Comparison of ENCODE assay signal across 8 cellular contexts in the genomic region with DNA sequence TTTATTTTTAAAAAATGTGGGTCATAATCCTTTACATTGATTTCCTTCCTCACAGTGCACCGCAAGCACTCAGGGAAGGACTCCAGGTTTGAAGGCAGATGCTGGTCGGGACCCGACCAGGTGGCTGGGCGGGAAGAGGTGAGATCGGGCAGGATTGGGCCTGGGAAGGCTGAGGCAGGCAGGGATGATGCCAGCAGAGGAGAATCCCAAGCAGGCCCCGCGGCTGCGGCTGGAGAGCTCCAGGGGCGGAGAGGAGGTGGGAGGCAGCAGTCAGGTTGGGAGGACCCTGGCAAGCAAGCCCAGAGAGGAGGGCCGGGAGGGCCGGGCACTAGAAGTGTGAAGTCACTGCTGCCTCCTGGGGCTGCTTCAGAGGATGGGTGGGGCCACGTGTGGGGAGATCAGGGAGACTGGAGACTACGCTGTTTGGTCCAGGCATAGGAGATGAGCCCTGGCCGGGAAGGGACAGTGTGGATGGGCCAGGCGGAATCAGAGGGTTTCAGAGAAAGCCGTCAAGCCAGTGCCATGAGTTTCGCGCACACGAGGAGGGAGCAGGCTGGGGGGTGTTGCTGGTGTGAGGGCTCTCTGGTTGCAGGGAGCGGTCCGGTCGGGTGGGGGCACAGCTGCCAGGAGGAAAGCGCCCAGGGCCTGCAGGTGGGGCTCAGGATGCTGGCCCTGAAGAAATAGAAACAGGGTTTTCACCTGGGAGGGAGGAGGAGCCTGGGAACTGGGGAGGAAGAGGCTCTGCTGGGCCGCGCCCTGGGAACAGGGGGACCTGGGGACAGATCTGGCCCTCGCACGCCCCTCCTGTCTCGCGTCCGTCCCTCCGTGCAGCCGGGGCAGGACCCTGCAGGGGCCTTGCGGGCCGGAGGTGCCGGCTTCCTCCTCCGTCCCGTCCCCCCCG. TPM values are rescaled to one million over a fixed set of nuclear protein-coding genes. Genes with fewer than 3 reads are reported as not detected.
DNase-seq lines count a peak whose midpoint lies in the region; ATAC-seq, FAIRE-seq and TF ChIP-seq lines count a peak whose summit lies in the region.

No MANE protein-coding gene starts in this region.

- CTCF ChIA-PET in activated CD4-positive, alpha-beta memory T cell treated with anti-CD3 and anti-CD28 coated beads, Interleukin-2, amount 10 ng/mL, durations not matched to agents 7 days and 5 days (lab: Charles Lee) = no interaction called here

- peaks cover 0 to 31% (median 20%) of the 10 kb centered on the region in 4 donors for H3K4me1 ChIP-seq in sigmoid colon

- peak overlapping the region; percentile 57 to 79 (median 74) for H3K27ac ChIP-seq in sigmoid colon

- peak; percentile 54 for ATAC-seq in left ventricle myocardium superior
- no peak for ATAC-seq in HG03460 (IDR thresholded peaks at IDR 0.05; ENCODE audit: unreplicated experiment)

- H3K27me3 Mint-ChIP-seq in activated CD4-positive, alpha-beta memory T cell treated with anti-CD3 and anti-CD28 coated beads, Interleukin-2, amount 10 ng/mL, durations not matched to agents 7 days and 5 days = peaks cover 59% of the 10 kb centered on the region

- H3K9me3 ChIP-seq in sigmoid colon = peaks cover 0 to 4% (median 2%) of the 10 kb centered on the region in 4 donors

- TF ChIP-seq POLR2A in H54 (IDR thresholded peaks at IDR 0.05; ENCODE audit: low read depth, low read length) = peak; percentile 32; the same call in 1 of the 2 replicates
- no peak for TF ChIP-seq POLR2A in sigmoid colon (IDR thresholded peaks at IDR 0.05)

- no peaks in the 10 kb centered on the region for H3K27me3 ChIP-seq in sigmoid colon

- peaks cover 3% of the 10 kb centered on the region for H3K36me3 Mint-ChIP-seq in activated CD4-positive, alpha-beta memory T cell treated with anti-CD3 and anti-CD28 coated beads, Interleukin-2, amount 10 ng/mL, durations not matched to agents 7 days and 5 days (ENCODE audit: low read depth)

- H3K4me3 Mint-ChIP-seq in activated CD4-positive, alpha-beta memory T cell treated with anti-CD3 and anti-CD28 coated beads, Interleukin-2, amount 10 ng/mL, durations not matched to agents 7 days and 5 days = peak overlapping the region; percentile 45

- no peak for TF ChIP-seq EP300 in sigmoid colon (IDR thresholded peaks at IDR 0.05)

- no peak overlapping the region for H3K27ac Mint-ChIP-seq in activated CD4-positive, alpha-beta memory T cell treated with anti-CD3 and anti-CD28 coated beads, Interleukin-2, amount 10 ng/mL, durations not matched to agents 7 days and 5 days

- peaks cover 7% of the 10 kb centered on the region for H3K9me3 Mint-ChIP-seq in activated CD4-positive, alpha-beta memory T cell treated with anti-CD3 and anti-CD28 coated beads, Interleukin-2, amount 10 ng/mL, durations not matched to agents 7 days and 5 days

- 13 to 21% methylated on average over 38 of the region's 38 CpGs for WGBS in sigmoid colon, 2 donors

- H3K4me1 Mint-ChIP-seq in activated CD4-positive, alpha-beta memory T cell treated with anti-CD3 and anti-CD28 coated beads, Interleukin-2, amount 10 ng/mL, durations not matched to agents 7 days and 5 days = peaks cover 11% of the 10 kb centered on the region

- no peak for FAIRE-seq in H54 (lab: Jason Lieb, UNC)

- H3K36me3 ChIP-seq in sigmoid colon = no peaks in the 10 kb centered on the region

- no peak for TF ChIP-seq CTCF in sigmoid colon (IDR thresholded peaks at IDR 0.05)

- intact Hi-C loops in left ventricle myocardium superior (cut with micrococcal nuclease) = no loop called here
- intact Hi-C loops in sigmoid colon (cut with DNase I) = no loop called here

- H3K4me3 ChIP-seq in sigmoid colon = peak overlapping the region; percentile 22 to 68 (median 63)

- DNase-seq in H54 (ENCODE audit: insufficient read length, low spot score) (peak; percentile 60), left ventricle myocardium superior (peak; percentile 77), sigmoid colon (peak; percentile 89), SIG-M5 treated with dmso at 0.1 percent for 504 hours (lab: John Stamatoyannopoulos, UW; ENCODE audit: unreplicated experiment) (no peak), NCI-H187 (lab: John Stamatoyannopoulos, UW) (no peak), midbrain (lab: John Stamatoyannopoulos, UW) (no peak)
- DNase-seq in activated CD4-positive, alpha-beta memory T cell treated with anti-CD3 and anti-CD28 coated beads, Interleukin-2, amount 10 ng/mL, durations not matched to agents 7 days and 5 days = no peak

- POLR2A ChIA-PET in activated CD4-positive, alpha-beta memory T cell treated with anti-CD3 and anti-CD28 coated beads, Interleukin-2, amount 10 ng/mL, durations not matched to agents 7 days and 5 days (lab: Charles Lee) = no interaction called here

RNA-seq across cellular contexts. Expression of a gene that starts 0.9 kb away (rescaled TPM):
- 1 to 10 TPM; 2.2 to 3.9 TPM for total RNA-seq in activated CD4-positive, alpha-beta memory T cell treated with anti-CD3 and anti-CD28 coated beads, Interleukin-2, amount 10 ng/mL, durations not matched to agents 7 days and 5 days
- 52.4 TPM for total RNA-seq in left ventricle myocardium superior
- total RNA-seq in sigmoid colon = 100 to 1,000 TPM in 3 of 4 donors, 10 to 100 TPM in 1; 39.7 to 197 (median 103) TPM
- 10 to 100 TPM in 1 of 3 donors, 1 to 10 TPM in 2; 4.4 to 34.8 (median 5.4) TPM for polyA plus RNA-seq in sigmoid colon

Comparison
In these comparisons a context has a peak if more than half of its experiments do, and no peak if none do; other contexts are left out.
1. DNase-seq: peak in H54 (single experiment), left ventricle myocardium superior (single experiment) and sigmoid colon (single experiment); none in activated CD4-positive, alpha-beta memory T cell treated with anti-CD3 and anti-CD28 coated beads, Interleukin-2, amount 10 ng/mL, durations not matched to agents 7 days and 5 days (single experiment), SIG-M5 treated with dmso at 0.1 percent for 504 hours (single experiment), NCI-H187 (0 of 2) and midbrain (single experiment).
2. RNA of a gene that starts 0.9 kb away (total RNA-seq): 39.7 to 197 TPM in sigmoid colon and 52.4 TPM in left ventricle myocardium superior (single experiment); 2.2 to 3.9 TPM in activated CD4-positive, alpha-beta memory T cell treated with anti-CD3 and anti-CD28 coated beads, Interleukin-2, amount 10 ng/mL, durations not matched to agents 7 days and 5 days; every median in the first group is over 4 times any median in the second.